Comparison of ENCODE assay signal across 19 cellular contexts in genomic region chr18:54774423-54774822, GRCh38. TPM values are rescaled to one million over a fixed set of nuclear protein-coding genes. Genes with fewer than 3 reads are reported as not detected.
DNase-seq lines count a peak whose midpoint lies in the region; ATAC-seq, FAIRE-seq and TF ChIP-seq lines count a peak whose summit lies in the region.
"Had no signal": no experiment of that assay in that cellular context is flagged by ENCODE, and none has a peak within 500 bp of the region (broad histone marks: within the 10 kb centered on the region; RNA-seq: fewer than 3 reads in every experiment).

No MANE protein-coding gene starts in this region.

- no peaks in the 10 kb centered on the region for H4K20me1 ChIP-seq in BLaER1 treated with 17β-estradiol and CSF1 and Interleukin-3, amounts not matched to agents 10 nM and 100 nM
- H4K20me1 ChIP-seq in Loucy (ENCODE audit: insufficient read depth, low read length, poor library complexity, severe bottlenecking): no peaks in the 10 kb centered on the region

- H3K27me3 Mint-ChIP-seq in osteocyte (ENCODE audit: unreplicated experiment): no peaks in the 10 kb centered on the region
- no peaks in the 10 kb centered on the region for H3K27me3 Mint-ChIP-seq in CD8-positive, alpha-beta T cell (ENCODE audit: low read depth)
- H3K27me3 Mint-ChIP-seq: CD4-positive, alpha-beta T cell; T-helper 17 cell had no signal

- POLR2A ChIA-PET in CD8-positive, alpha-beta T cell (lab: Charles Lee): no interaction called here

- H3K4me2 ChIP-seq in BLaER1 treated with 17β-estradiol and CSF1 and Interleukin-3, amounts not matched to agents 10 nM and 100 nM: peak overlapping the region; percentile 66 to 88 (median 78)
- H3K4me2 ChIP-seq in Loucy (ENCODE audit: low read depth, low read length, poor library complexity, severe bottlenecking): peak overlapping the region; percentile 5

- H3K9ac ChIP-seq in BLaER1 treated with 17β-estradiol and CSF1 and Interleukin-3, amounts not matched to agents 10 nM and 100 nM: peak overlapping the region in 4 of 11 experiments; percentile 43 to 70 (median 65); a peak in 4 of 22 replicates
- H3K9ac ChIP-seq in Loucy (ENCODE audit: low read depth, low read length, poor library complexity, severe bottlenecking): peak overlapping the region; percentile 1

- peaks cover 8% of the 10 kb centered on the region; the same call in 1 of the 2 replicates for H3F3A ChIP-seq in Loucy (ENCODE audit: low read depth)

- no peak for ATAC-seq in CD8-positive, alpha-beta T cell
- no peak for ATAC-seq in HG03354 (IDR thresholded peaks at IDR 0.05; ENCODE audit: poor library complexity, severe bottlenecking, unreplicated experiment)
- ATAC-seq: activated CD8-positive, alpha-beta memory T cell treated with anti-CD3 and anti-CD28 coated beads, Interleukin-2, amount 10 ng/mL, durations not matched to agents 7 days and 5 days; T-helper 17 cell had no signal

- TF ChIP-seq CTCF in Loucy (conservative IDR thresholded peaks at IDR 0.05; ENCODE audit: low read length) (no peak), osteocyte (IDR thresholded peaks at IDR 0.05) (no peak)
- TF ChIP-seq CTCF in CD8-positive, alpha-beta T cell (IDR thresholded peaks at IDR 0.05): no peak

- peak overlapping the region; percentile 6 for H3K27ac Mint-ChIP-seq in osteocyte (ENCODE audit: unreplicated experiment)
- no peak overlapping the region for H3K27ac Mint-ChIP-seq in CD8-positive, alpha-beta T cell
- H3K27ac Mint-ChIP-seq: activated CD8-positive, alpha-beta memory T cell treated with anti-CD3 and anti-CD28 coated beads, Interleukin-2, amount 10 ng/mL, durations not matched to agents 7 days and 5 days; CD4-positive, alpha-beta T cell; stimulated activated naive CD8-positive, alpha-beta T cell treated with anti-CD3 and anti-CD28 coated beads, Interleukin-15, Interleukin-2, amounts not matched to agents 100 ng/mL and 50 ng/mL, for 24 hours; T-helper 17 cell had no signal

- intact Hi-C loops in CD8-positive, alpha-beta T cell (cut with DNase I, micrococcal nuclease): no loop called here

- H3K27me3 ChIP-seq in BLaER1 treated with 17β-estradiol and CSF1 and Interleukin-3, amounts not matched to agents 10 nM and 100 nM: peaks cover 0 to 14% (median 0%) of the 10 kb centered on the region in 11 experiments; a peak in 2 of 22 replicates
- no peaks in the 10 kb centered on the region for H3K27me3 ChIP-seq in Loucy (ENCODE audit: insufficient read depth, low read length, poor library complexity, severe bottlenecking)
- no peaks in the 10 kb centered on the region for H3K27me3 ChIP-seq in CD8-positive, alpha-beta T cell (ENCODE audit: insufficient read depth, low read length)
- H3K27me3 ChIP-seq: uterus had no signal

- H2AFZ ChIP-seq in Loucy (ENCODE audit: low read length): no peak overlapping the region

- H3K4me1 ChIP-seq in BLaER1 treated with 17β-estradiol and CSF1 and Interleukin-3, amounts not matched to agents 10 nM and 100 nM: peaks cover 40 to 55% (median 46%) of the 10 kb centered on the region in 10 experiments
- peaks cover 50% of the 10 kb centered on the region for H3K4me1 ChIP-seq in Loucy (ENCODE audit: insufficient read depth, low read length, poor library complexity, severe bottlenecking)
- H3K4me1 ChIP-seq in CD8-positive, alpha-beta T cell (ENCODE audit: insufficient read depth, low read length): no peaks in the 10 kb centered on the region
- H3K4me1 ChIP-seq: uterus had no signal

- no peaks in the 10 kb centered on the region for H3K79me2 ChIP-seq in Loucy (ENCODE audit: insufficient read depth, low read length)

- H3K9me2 ChIP-seq in Loucy (replicated peaks; ENCODE audit: low read depth, low read length): no peaks in the 10 kb centered on the region

- no peak overlapping the region for H3K4me3 ChIP-seq in BLaER1 treated with 17β-estradiol and CSF1 and Interleukin-3, amounts not matched to agents 10 nM and 100 nM
- no peak overlapping the region for H3K4me3 ChIP-seq in Loucy (ENCODE audit: low read length, poor library complexity, severe bottlenecking)
- no peak overlapping the region for H3K4me3 ChIP-seq in CD8-positive, alpha-beta T cell (ENCODE audit: low read depth, low read length)
- H3K4me3 ChIP-seq: skin epidermis, uterus had no signal

- H3K4me3 Mint-ChIP-seq in osteocyte (ENCODE audit: unreplicated experiment): no peak overlapping the region
- no peak overlapping the region for H3K4me3 Mint-ChIP-seq in CD8-positive, alpha-beta T cell
- H3K4me3 Mint-ChIP-seq: activated CD8-positive, alpha-beta memory T cell treated with anti-CD3 and anti-CD28 coated beads, Interleukin-2, amount 10 ng/mL, durations not matched to agents 7 days and 5 days; CD4-positive, alpha-beta T cell; stimulated activated naive CD8-positive, alpha-beta T cell treated with anti-CD3 and anti-CD28 coated beads, Interleukin-15, Interleukin-2, amounts not matched to agents 100 ng/mL and 50 ng/mL, for 24 hours; T-helper 17 cell had no signal

- peak; percentile 87 for FAIRE-seq in endometrium (lab: Jason Lieb, UNC)
- FAIRE-seq: G401.6 had no signal

- no peaks in the 10 kb centered on the region for H3K9me3 Mint-ChIP-seq in osteocyte (ENCODE audit: unreplicated experiment)
- H3K9me3 Mint-ChIP-seq in CD8-positive, alpha-beta T cell: no peaks in the 10 kb centered on the region
- H3K9me3 Mint-ChIP-seq: CD4-positive, alpha-beta T cell; stimulated activated naive CD8-positive, alpha-beta T cell treated with anti-CD3 and anti-CD28 coated beads, Interleukin-15, Interleukin-2, amounts not matched to agents 100 ng/mL and 50 ng/mL, for 24 hours had no signal

- H3K4me1 Mint-ChIP-seq in osteocyte (ENCODE audit: unreplicated experiment): peaks cover 30% of the 10 kb centered on the region
- no peaks in the 10 kb centered on the region for H3K4me1 Mint-ChIP-seq in CD8-positive, alpha-beta T cell (ENCODE audit: low read depth)

- DNase-seq in osteocyte (ENCODE audit: extremely low spot score, unreplicated experiment): no peak
- no peak for DNase-seq in stimulated activated CD8-positive, alpha-beta memory T cell treated with anti-CD3 and anti-CD28 coated beads, Interleukin-4, amount 100 ng/mL, for 48 hours
- no peak for DNase-seq in CD8-positive, alpha-beta T cell
- DNase-seq in activated effector memory CD4-positive, alpha-beta T cell treated with Interleukin-2 at 50 U/mL for 16 hours: no peak
- DNase-seq: activated CD8-positive, alpha-beta memory T cell treated with anti-CD3 and anti-CD28 coated beads, Interleukin-2, amount 10 ng/mL, durations not matched to agents 7 days and 5 days; CD4-positive, alpha-beta T cell; mesendoderm; NCI-H1930; NCI-H69; RPMI8226; T-helper 17 cell; uterus had no signal

- no peaks in the 10 kb centered on the region for H3K36me3 Mint-ChIP-seq in osteocyte (ENCODE audit: unreplicated experiment)
- no peaks in the 10 kb centered on the region for H3K36me3 Mint-ChIP-seq in CD8-positive, alpha-beta T cell
- H3K36me3 Mint-ChIP-seq: activated CD8-positive, alpha-beta memory T cell treated with anti-CD3 and anti-CD28 coated beads, Interleukin-2, amount 10 ng/mL, durations not matched to agents 7 days and 5 days had no signal

- CTCF ChIA-PET in CD8-positive, alpha-beta T cell (lab: Charles Lee): interaction anchor here (0.6 kb wide), 1 partner anchor 567 kb away, joined by 3 read pairs; no protein-coding TSS in a partner anchor

- peaks cover under 1 to 30% (median 13%) of the 10 kb centered on the region in 11 experiments; a peak in 19 of 22 replicates for H3K9me3 ChIP-seq in BLaER1 treated with 17β-estradiol and CSF1 and Interleukin-3, amounts not matched to agents 10 nM and 100 nM (replicated peaks in 1 of 11)
- H3K9me3 ChIP-seq in Loucy (ENCODE audit: insufficient read depth, low read depth, low read length): no peaks in the 10 kb centered on the region
- H3K9me3 ChIP-seq in CD8-positive, alpha-beta T cell (ENCODE audit: low read length): no peaks in the 10 kb centered on the region
- H3K9me3 ChIP-seq: uterus had no signal

- H3K36me3 ChIP-seq in BLaER1 treated with 17β-estradiol and CSF1 and Interleukin-3, amounts not matched to agents 10 nM and 100 nM: no peaks in the 10 kb centered on the region
- no peaks in the 10 kb centered on the region for H3K36me3 ChIP-seq in Loucy (ENCODE audit: insufficient read depth, low read length)
- H3K36me3 ChIP-seq in CD8-positive, alpha-beta T cell (ENCODE audit: insufficient read depth, low read length): no peaks in the 10 kb centered on the region
- H3K36me3 ChIP-seq: uterus had no signal

- H3K27ac ChIP-seq in BLaER1 treated with 17β-estradiol and CSF1 and Interleukin-3, amounts not matched to agents 10 nM and 100 nM: peak overlapping the region in 8 of 11 experiments; percentile 72 to 92 (median 82); a peak in 14 of 22 replicates
- no peak overlapping the region for H3K27ac ChIP-seq in CD8-positive, alpha-beta T cell (ENCODE audit: low read depth, low read length)
- H3K27ac ChIP-seq: uterus had no signal

RNA-seq across cellular contexts. Expression of gene RAB27B, which starts 53.9 kb away (rescaled TPM):
- 1.9 and 2.1 TPM in 2 replicates for total RNA-seq in osteocyte
- 1 to 10 TPM in 1 of 2 experiments, under 1 TPM in 1; 0.08 to 1.2 TPM for total RNA-seq in CD8-positive, alpha-beta T cell
